In the genomic region with DNA sequence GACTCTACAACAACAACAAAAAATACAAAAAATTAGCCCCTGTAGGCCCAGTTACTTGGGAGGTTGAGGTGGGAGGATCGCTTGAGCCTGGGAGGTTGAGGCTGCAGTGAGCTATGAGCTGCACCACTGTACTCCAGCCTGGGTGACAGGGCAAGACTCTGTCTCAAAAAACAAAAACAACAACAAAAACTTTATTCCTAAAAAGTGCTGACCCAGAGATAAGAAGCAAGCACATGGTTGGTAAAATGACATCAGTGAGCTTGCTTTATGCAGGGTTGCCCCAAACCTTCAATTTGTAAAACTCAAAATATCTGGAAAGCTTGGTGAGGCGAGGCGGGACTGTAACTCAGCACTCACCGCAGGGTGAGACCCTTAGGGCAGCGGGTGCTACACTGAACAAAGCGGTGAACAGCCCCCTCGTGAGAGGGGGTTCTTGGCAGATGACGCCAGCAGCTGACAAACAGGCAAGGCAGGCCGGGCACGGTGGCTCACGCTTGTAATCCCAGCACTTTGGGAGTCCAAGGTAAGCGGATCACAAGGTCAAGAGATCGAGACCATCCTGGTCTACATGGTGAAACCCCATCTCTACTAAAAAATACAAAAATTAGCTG, we compare ENCODE assay signal across 1 cellular context.
TF ChIP-seq lines count a peak whose summit lies in the region.

No MANE protein-coding gene starts in this region.

TF ChIP-seq in GM12878, 131 proteins besides CTCF, POLR2A, EP300 and RAD21:
- TF ChIP-seq, protein P1, sequence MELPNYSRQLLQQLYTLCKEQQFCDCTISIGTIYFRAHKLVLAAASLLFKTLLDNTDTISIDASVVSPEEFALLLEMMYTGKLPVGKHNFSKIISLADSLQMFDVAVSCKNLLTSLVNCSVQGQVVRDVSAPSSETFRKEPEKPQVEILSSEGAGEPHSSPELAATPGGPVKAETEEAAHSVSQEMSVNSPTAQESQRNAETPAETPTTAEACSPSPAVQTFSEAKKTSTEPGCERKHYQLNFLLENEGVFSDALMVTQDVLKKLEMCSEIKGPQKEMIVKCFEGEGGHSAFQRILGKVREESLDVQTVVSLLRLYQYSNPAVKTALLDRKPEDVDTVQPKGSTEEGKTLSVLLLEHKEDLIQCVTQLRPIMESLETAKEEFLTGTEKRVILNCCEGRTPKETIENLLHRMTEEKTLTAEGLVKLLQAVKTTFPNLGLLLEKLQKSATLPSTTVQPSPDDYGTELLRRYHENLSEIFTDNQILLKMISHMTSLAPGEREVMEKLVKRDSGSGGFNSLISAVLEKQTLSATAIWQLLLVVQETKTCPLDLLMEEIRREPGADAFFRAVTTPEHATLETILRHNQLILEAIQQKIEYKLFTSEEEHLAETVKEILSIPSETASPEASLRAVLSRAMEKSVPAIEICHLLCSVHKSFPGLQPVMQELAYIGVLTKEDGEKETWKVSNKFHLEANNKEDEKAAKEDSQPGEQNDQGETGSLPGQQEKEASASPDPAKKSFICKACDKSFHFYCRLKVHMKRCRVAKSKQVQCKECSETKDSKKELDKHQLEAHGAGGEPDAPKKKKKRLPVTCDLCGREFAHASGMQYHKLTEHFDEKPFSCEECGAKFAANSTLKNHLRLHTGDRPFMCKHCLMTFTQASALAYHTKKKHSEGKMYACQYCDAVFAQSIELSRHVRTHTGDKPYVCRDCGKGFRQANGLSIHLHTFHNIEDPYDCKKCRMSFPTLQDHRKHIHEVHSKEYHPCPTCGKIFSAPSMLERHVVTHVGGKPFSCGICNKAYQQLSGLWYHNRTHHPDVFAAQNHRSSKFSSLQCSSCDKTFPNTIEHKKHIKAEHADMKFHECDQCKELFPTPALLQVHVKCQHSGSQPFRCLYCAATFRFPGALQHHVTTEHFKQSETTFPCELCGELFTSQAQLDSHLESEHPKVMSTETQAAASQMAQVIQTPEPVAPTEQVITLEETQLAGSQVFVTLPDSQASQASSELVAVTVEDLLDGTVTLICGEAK (IDR thresholded peaks at IDR 0.05; ENCODE audit: borderline replicate concordance) = peak; percentile 57; the same call in 1 of the 2 replicates
- no peak for TF ChIP-seq CBX5 (IDR thresholded peaks at IDR 0.05; ENCODE audit: low read depth)
